Comparison of ENCODE assay signal across 8 cellular contexts in genomic region chr11:20489948-20490347, GRCh38.
A peak's percentile ranks its signal among the peaks of the same experiment; 100 is the strongest.
DNase-seq lines count a peak whose midpoint lies in the region; ATAC-seq lines count a peak whose summit lies in the region.

No MANE protein-coding gene starts in this region.

- ATAC-seq in GM18499 (IDR thresholded peaks at IDR 0.05; ENCODE audit: insufficient read depth, unreplicated experiment) (peak; percentile 77), GM19324 (IDR thresholded peaks at IDR 0.05; ENCODE audit: low FRiP score, unreplicated experiment) (peak; percentile 45), HG02759 (IDR thresholded peaks at IDR 0.05; ENCODE audit: unreplicated experiment) (peak; percentile 89), HG03520 (IDR thresholded peaks at IDR 0.05; ENCODE audit: unreplicated experiment) (peak; percentile 83)

- DNase-seq in stimulated activated CD4-positive, alpha-beta T cell treated with anti-CD3 and anti-CD28 coated beads, Interleukin-4, amount 100 ng/mL, for 4 hours: no peak
- no peak for DNase-seq in activated CD4-positive, alpha-beta T cell treated with anti-CD3 and anti-CD28 coated beads, Interleukin-2, amount 50 U/mL, for 4 hours
- DNase-seq in dedifferentiated amniotic fluid mesenchymal stem cell (ENCODE audit: extremely low spot score) (no peak), HuH-7.5 (ENCODE audit: low spot score) (no peak)
